ENCODE assay signal across 16 cellular contexts in genomic region chr3:45042162-45042561, GRCh38. TPM values are rescaled to one million over a fixed set of nuclear protein-coding genes. Genes with fewer than 3 reads are reported as not detected.
DNase-seq lines count a peak whose midpoint lies in the region; ATAC-seq, FAIRE-seq and TF ChIP-seq lines count a peak whose summit lies in the region.
"Had no signal": no experiment of that assay in that cellular context is flagged by ENCODE, and none has a peak within 500 bp of the region (broad histone marks: within the 10 kb centered on the region; RNA-seq: fewer than 3 reads in every experiment).

No MANE protein-coding gene starts in this region.

- peaks cover 22% of the 10 kb centered on the region for H3K4me1 Mint-ChIP-seq in activated CD8-positive, alpha-beta memory T cell treated with anti-CD3 and anti-CD28 coated beads, Interleukin-2, amount 10 ng/mL, durations not matched to agents 7 days and 5 days
- H3K4me1 Mint-ChIP-seq in naive thymus-derived CD8-positive, alpha-beta T cell = peaks cover 0 to 28% (median 5%) of the 10 kb centered on the region in 4 donors

- TF ChIP-seq RAD21 in H1 (IDR thresholded peaks at IDR 0.05 in 1 of 2, conservative IDR thresholded peaks at IDR 0.05 in 1 of 2; ENCODE audit: low read depth in 2 of 2, low read length in 2 of 2) = no peak

- ATAC-seq in activated CD8-positive, alpha-beta memory T cell treated with anti-CD3 and anti-CD28 coated beads, Interleukin-2, amount 10 ng/mL, durations not matched to agents 7 days and 5 days = no peak
- ATAC-seq in naive thymus-derived CD8-positive, alpha-beta T cell = no peak
- ATAC-seq: Panc1, Right ventricle myocardium inferior had no signal

- H2AK5ac ChIP-seq in H1 (ENCODE audit: low read depth, low read length) (peak overlapping the region; percentile 44; the same call in 1 of the 2 replicates), mesendoderm (ENCODE audit: low read length) (no peak overlapping the region)

- H2BK12ac ChIP-seq in H1 (ENCODE audit: low read depth, low read length) = no peak overlapping the region

- FAIRE-seq in H1 (lab: Jason Lieb, UNC) = no peak
- FAIRE-seq in H54 (lab: Jason Lieb, UNC) = no peak
- FAIRE-seq: D721Med had no signal

- H3K9me2 ChIP-seq in Loucy (replicated peaks; ENCODE audit: low read depth, low read length) = no peaks in the 10 kb centered on the region

- H3K4me1 ChIP-seq in Loucy (ENCODE audit: insufficient read depth, low read length, poor library complexity, severe bottlenecking) = peaks cover 8% of the 10 kb centered on the region
- peaks cover 0 to 4% (median 1%) of the 10 kb centered on the region in 4 experiments; a peak in 2 of 7 replicates for H3K4me1 ChIP-seq in H1 (replicated peaks in 1 of 4; ENCODE audit: control insufficient read depth in 3 of 4, insufficient read depth in 4 of 4, low read length in 3 of 4)
- peaks cover 1% of the 10 kb centered on the region for H3K4me1 ChIP-seq in mesendoderm (ENCODE audit: control insufficient read depth, low read depth, low read length)

- DNase-seq in activated CD8-positive, alpha-beta memory T cell treated with anti-CD3 and anti-CD28 coated beads, Interleukin-2, amount 10 ng/mL, durations not matched to agents 7 days and 5 days = no peak
- DNase-seq in activated CD8-positive, alpha-beta memory T cell treated with anti-CD3 and anti-CD28 coated beads for 24 hours = no peak
- no peak for DNase-seq in H1 (ENCODE audit: low read depth in 1 of 2, low spot score in 2 of 2)
- DNase-seq in H54 (ENCODE audit: insufficient read length, low spot score) = no peak
- no peak for DNase-seq in mesendoderm
- DNase-seq in naive thymus-derived CD8-positive, alpha-beta T cell = no peak
- DNase-seq: CD4-positive, alpha-beta memory T cell; DMS79 treated with DMSO at 0.1 percent for 48 hours; GDM1; H9; NCI-H1694 had no signal

- H2BK15ac ChIP-seq in H1 (ENCODE audit: low read length) = no peak overlapping the region
- H2BK15ac ChIP-seq in mesendoderm (replicated peaks; ENCODE audit: low read depth) = no peak overlapping the region

- no peaks in the 10 kb centered on the region for H3K9me3 Mint-ChIP-seq in activated CD8-positive, alpha-beta memory T cell treated with anti-CD3 and anti-CD28 coated beads, Interleukin-2, amount 10 ng/mL, durations not matched to agents 7 days and 5 days (ENCODE audit: low read depth)
- H3K9me3 Mint-ChIP-seq in naive thymus-derived CD8-positive, alpha-beta T cell = no peaks in the 10 kb centered on the region
- H3K9me3 Mint-ChIP-seq: CD4-positive, alpha-beta memory T cell; H9 had no signal

- CTCF ChIA-PET in activated CD8-positive, alpha-beta memory T cell treated with anti-CD3 and anti-CD28 coated beads, Interleukin-2, amount 10 ng/mL, durations not matched to agents 7 days and 5 days (lab: Charles Lee) = interaction anchor here (0.8 to 11.1 kb wide), 19 partner anchors 12 to 649 kb away, joined by 3 to 296 read pairs (median 5); partner anchors contain the start of gene TMEM158
- CTCF ChIA-PET in H1 (lab: Charles Lee; ENCODE audit: partially characterized antibody) = interaction anchor here (0.7 to 13.7 kb wide), 37 partner anchors 10 to 888 kb away, joined by 3 to 263 read pairs (median 6); partner anchors contain the start of gene TMEM158

- H4K8ac ChIP-seq in H1 (ENCODE audit: extremely low read depth, insufficient read depth, low read length) = no peak overlapping the region
- H4K8ac ChIP-seq in mesendoderm (ENCODE audit: low read depth, low read length) = no peak overlapping the region

- H3K18ac ChIP-seq in H1 (ENCODE audit: extremely low read depth, low read length) = no peak overlapping the region
- no peak overlapping the region for H3K18ac ChIP-seq in mesendoderm (ENCODE audit: low read length)

- POLR2A ChIA-PET in H1 (lab: Charles Lee; ENCODE audit: partially characterized antibody) = interaction anchor here (1.6 kb wide), 1 partner anchor 166 kb away, joined by 3 read pairs; no protein-coding TSS in a partner anchor
- POLR2A ChIA-PET in naive thymus-derived CD8-positive, alpha-beta T cell (lab: Charles Lee) = interaction anchor here (0.6 to 1.0 kb wide), 2 partner anchors 9 to 167 kb away, joined by 3 read pairs; no protein-coding TSS in a partner anchor

- no peak overlapping the region for H3K4me3 ChIP-seq in Loucy (ENCODE audit: low read length, poor library complexity, severe bottlenecking)
- no peak overlapping the region for H3K4me3 ChIP-seq in H1 (ENCODE audit: extremely low read depth in 1 of 4, insufficient read depth in 2 of 4, low read depth in 3 of 4, low read length in 4 of 4)
- H3K4me3 ChIP-seq in mesendoderm (ENCODE audit: low read length) = no peak overlapping the region
- H3K4me3 ChIP-seq: SK-N-MC had no signal

- TF ChIP-seq POLR2A in H1 (IDR thresholded peaks at IDR 0.05; ENCODE audit: control extremely low read depth in 1 of 2, low read depth in 2 of 2, low read length in 2 of 2) = no peak
- no peak for TF ChIP-seq POLR2A in H54 (IDR thresholded peaks at IDR 0.05; ENCODE audit: low read depth, low read length)

- H2BK20ac ChIP-seq in H1 (ENCODE audit: low read length) = no peak overlapping the region

- H3K9me3 ChIP-seq in Loucy (ENCODE audit: insufficient read depth, low read depth, low read length) = no peaks in the 10 kb centered on the region
- no peaks in the 10 kb centered on the region for H3K9me3 ChIP-seq in H1 (ENCODE audit: insufficient read depth in 2 of 2, low read depth in 1 of 2, low read length in 1 of 2)

- H3K4me2 ChIP-seq in Loucy (ENCODE audit: low read depth, low read length, poor library complexity, severe bottlenecking) (no peak overlapping the region), H1 (ENCODE audit: insufficient read depth in 1 of 2, low read depth in 2 of 2, low read length in 2 of 2) (no peak overlapping the region), mesendoderm (ENCODE audit: low read length) (no peak overlapping the region)

- peak overlapping the region; percentile 6 for H3K27ac Mint-ChIP-seq in activated CD8-positive, alpha-beta memory T cell treated with anti-CD3 and anti-CD28 coated beads, Interleukin-2, amount 10 ng/mL, durations not matched to agents 7 days and 5 days
- H3K27ac Mint-ChIP-seq in naive thymus-derived CD8-positive, alpha-beta T cell = peak overlapping the region in 1 of 10 donors; percentile 15
- H3K27ac Mint-ChIP-seq: H9 had no signal

- H3K9ac ChIP-seq in Loucy (ENCODE audit: low read depth, low read length, poor library complexity, severe bottlenecking) (no peak overlapping the region), H1 (replicated peaks in 1 of 4; ENCODE audit: extremely low read depth in 1 of 4, low read depth in 3 of 4, low read length in 3 of 4) (no peak overlapping the region), mesendoderm (ENCODE audit: low read length) (no peak overlapping the region)

- no peaks in the 10 kb centered on the region for H3K27me3 ChIP-seq in Loucy (ENCODE audit: insufficient read depth, low read length, poor library complexity, severe bottlenecking)
- H3K27me3 ChIP-seq in H1 (replicated peaks in 1 of 4; ENCODE audit: control insufficient read depth in 3 of 4, extremely low read depth in 1 of 4, insufficient read depth in 3 of 4, low read length in 3 of 4) = peaks cover under 1 to 3% (median 2%) of the 10 kb centered on the region in 4 experiments
- peaks cover under 1% of the 10 kb centered on the region for H3K27me3 ChIP-seq in mesendoderm (ENCODE audit: insufficient read depth, low read length, poor library complexity)

- 0 out of 2 replicates have a peak overlapping the region, but pooled peaks have one; percentile 47 for H2AFZ ChIP-seq in Loucy (ENCODE audit: low read length)
- H2AFZ ChIP-seq in H1 (ENCODE audit: low read length) = no peak overlapping the region

- no peak overlapping the region for H3K23ac ChIP-seq in H1 (ENCODE audit: insufficient read length)
- H3K23ac ChIP-seq in mesendoderm (ENCODE audit: low read length) = no peak overlapping the region

- H3K56ac ChIP-seq in H1 (replicated peaks; ENCODE audit: insufficient read length, low read depth, low read length) (no peak overlapping the region), mesendoderm (ENCODE audit: low read length) (no peak overlapping the region)

- H2BK120ac ChIP-seq in H1 (replicated peaks; ENCODE audit: low read depth, low read length) (no peak overlapping the region), mesendoderm (ENCODE audit: low read depth, low read length) (no peak overlapping the region)

- H4K20me1 ChIP-seq in Loucy (ENCODE audit: insufficient read depth, low read length, poor library complexity, severe bottlenecking) (no peaks in the 10 kb centered on the region), H1 (replicated peaks in 1 of 2; ENCODE audit: control insufficient read depth in 1 of 2, insufficient read depth in 2 of 2, low read length in 2 of 2) (no peaks in the 10 kb centered on the region)

- H3K27ac ChIP-seq in H1 (ENCODE audit: low read depth, low read length) (no peak overlapping the region), mesendoderm (ENCODE audit: low read depth, low read length) (no peak overlapping the region)
- H3K27ac ChIP-seq: SK-N-MC had no signal

- no peak overlapping the region for H3K4me3 Mint-ChIP-seq in activated CD8-positive, alpha-beta memory T cell treated with anti-CD3 and anti-CD28 coated beads, Interleukin-2, amount 10 ng/mL, durations not matched to agents 7 days and 5 days
- H3K4me3 Mint-ChIP-seq in naive thymus-derived CD8-positive, alpha-beta T cell = no peak overlapping the region
- H3K4me3 Mint-ChIP-seq: CD4-positive, alpha-beta memory T cell; H9 had no signal

- H3K79me2 ChIP-seq in Loucy (ENCODE audit: insufficient read depth, low read length) (no peaks in the 10 kb centered on the region), H1 (ENCODE audit: control insufficient read depth in 1 of 2, insufficient read depth in 2 of 2, low read length in 2 of 2) (no peaks in the 10 kb centered on the region), mesendoderm (ENCODE audit: control insufficient read depth, insufficient read depth, low read length) (no peaks in the 10 kb centered on the region)

- no peak overlapping the region for H4K91ac ChIP-seq in H1 (replicated peaks; ENCODE audit: insufficient read length, low read length)

- no peaks in the 10 kb centered on the region; the same call in 1 of the 2 replicates for H3K23me2 ChIP-seq in H1 (ENCODE audit: low read depth, low read length)

- no peak for TF ChIP-seq EP300 in H1 (IDR thresholded peaks at IDR 0.05; ENCODE audit: borderline replicate concordance in 1 of 2, low read depth in 2 of 2, low read length in 2 of 2)

- H3K36me3 ChIP-seq in Loucy (ENCODE audit: insufficient read depth, low read length) (no peaks in the 10 kb centered on the region), H1 (ENCODE audit: control insufficient read depth in 2 of 4, insufficient read depth in 4 of 4, low read length in 3 of 4) (no peaks in the 10 kb centered on the region), mesendoderm (ENCODE audit: control insufficient read depth, insufficient read depth, low read length) (no peaks in the 10 kb centered on the region)

- H2BK5ac ChIP-seq in H1 (ENCODE audit: low read depth, low read length) (no peak overlapping the region), mesendoderm (ENCODE audit: low read length) (no peak overlapping the region)

- TF ChIP-seq CTCF in Loucy (conservative IDR thresholded peaks at IDR 0.05; ENCODE audit: low read length) (no peak), H1 (IDR thresholded peaks at IDR 0.05; ENCODE audit: control extremely low read depth in 1 of 3, insufficient read depth in 1 of 3, low read depth in 1 of 3, low read length in 3 of 3) (no peak)

- H3K27me3 Mint-ChIP-seq in activated CD8-positive, alpha-beta memory T cell treated with anti-CD3 and anti-CD28 coated beads, Interleukin-2, amount 10 ng/mL, durations not matched to agents 7 days and 5 days = peaks cover 19% of the 10 kb centered on the region
- H3K27me3 Mint-ChIP-seq in naive thymus-derived CD8-positive, alpha-beta T cell = peaks cover 4 to 26% (median 14%) of the 10 kb centered on the region in 5 donors

- H3F3A ChIP-seq in Loucy (ENCODE audit: low read depth) = no peaks in the 10 kb centered on the region

- H3K36me3 Mint-ChIP-seq in activated CD8-positive, alpha-beta memory T cell treated with anti-CD3 and anti-CD28 coated beads, Interleukin-2, amount 10 ng/mL, durations not matched to agents 7 days and 5 days = no peaks in the 10 kb centered on the region
- H3K36me3 Mint-ChIP-seq in naive thymus-derived CD8-positive, alpha-beta T cell = no peaks in the 10 kb centered on the region
- H3K36me3 Mint-ChIP-seq: CD4-positive, alpha-beta memory T cell had no signal

- H4K5ac ChIP-seq in H1 (ENCODE audit: insufficient read length, low read depth, low read length) (no peak overlapping the region), mesendoderm (ENCODE audit: low read length) (no peak overlapping the region)

- H3K14ac ChIP-seq in H1 (ENCODE audit: insufficient read length) = no peak overlapping the region

- H3K4ac ChIP-seq in H1 (replicated peaks; ENCODE audit: insufficient read length, low read depth, low read length) (no peak overlapping the region), mesendoderm (ENCODE audit: low read depth, low read length) (no peak overlapping the region)

- no peaks in the 10 kb centered on the region for H3K79me1 ChIP-seq in H1 (ENCODE audit: low read depth, low read length)
- H3K79me1 ChIP-seq in mesendoderm (ENCODE audit: low read length) = no peaks in the 10 kb centered on the region

- WGBS in H1 (ENCODE audit: extremely low coverage in 1 of 2, insufficient coverage in 1 of 2, insufficient read length in 1 of 2, insufficient replicate concordance in 2 of 2, low coverage in 1 of 2, low lambda C conversion rate in 2 of 2, missing lambda C conversion rate in 1 of 2), 2 experiments = 94% methylated on average over 3 of the region's 3 CpGs; no CpG with 5 or more reads in 1 of the 2 experiments
- no CpG with 5 or more reads among the region's 3 CpGs for WGBS in mesendoderm (ENCODE audit: extremely low coverage, insufficient coverage, low lambda C conversion rate)

RNA-seq across cellular contexts. Expression of gene CLEC3B, which starts 16.1 kb away (rescaled TPM):
- total RNA-seq in activated CD8-positive, alpha-beta memory T cell treated with anti-CD3 and anti-CD28 coated beads, Interleukin-2, amount 10 ng/mL, durations not matched to agents 7 days and 5 days = not detected
- not detected in 2 replicates for total RNA-seq in H1 (2021; fragmentation: NEBNext Ultra II Directional; extraction: Animal tissue kit (Norgen Biotek cat#: 25700))
- 0.20 and 0.32 TPM in 2 replicates for polyA plus RNA-seq in H1 (2011; rRNA removed)
- 0.22 TPM for polyA plus RNA-seq in H1 (2011; cell fraction: cytosol; rRNA removed)
- 0.56 TPM for polyA plus RNA-seq in H1 (2011; cell fraction: nucleus; rRNA removed)
- 0.45 TPM in 1 of 4 replicates, not detected in the others for polyA plus RNA-seq in H1 (2012, experiment 1 of 2)
- polyA plus RNA-seq in H1 (2012, experiment 2 of 2) = not detected
- polyA plus RNA-seq in H1 (2013, experiment 1 of 2) = 0.12 TPM
- 0.09 TPM for polyA plus RNA-seq in H1 (2013, experiment 2 of 2)
- polyA minus RNA-seq in H1 (2011; rRNA and poly(A)+ RNA removed) = not detected in 2 replicates
- polyA minus RNA-seq in H1 (2011; cell fraction: cytosol; rRNA and poly(A)+ RNA removed) = not detected
- polyA minus RNA-seq in H1 (2011; cell fraction: nucleus; rRNA and poly(A)+ RNA removed) = 0.70 TPM
- polyA plus RNA-seq in mesendoderm (2013, experiment 1 of 2) = 0.14 TPM
- 0.08 TPM for polyA plus RNA-seq in mesendoderm (2013, experiment 2 of 2)
- 1 to 10 TPM; 1.2 to 1.4 TPM for total RNA-seq in naive thymus-derived CD8-positive, alpha-beta T cell
- not detected for polyA plus RNA-seq in naive thymus-derived CD8-positive, alpha-beta T cell
- total RNA-seq: H9 had no signal
- polyA plus RNA-seq: CD4-positive, alpha-beta memory T cell had no signal
